1 cellular context compared by ENCODE assay signal in the genomic region with DNA sequence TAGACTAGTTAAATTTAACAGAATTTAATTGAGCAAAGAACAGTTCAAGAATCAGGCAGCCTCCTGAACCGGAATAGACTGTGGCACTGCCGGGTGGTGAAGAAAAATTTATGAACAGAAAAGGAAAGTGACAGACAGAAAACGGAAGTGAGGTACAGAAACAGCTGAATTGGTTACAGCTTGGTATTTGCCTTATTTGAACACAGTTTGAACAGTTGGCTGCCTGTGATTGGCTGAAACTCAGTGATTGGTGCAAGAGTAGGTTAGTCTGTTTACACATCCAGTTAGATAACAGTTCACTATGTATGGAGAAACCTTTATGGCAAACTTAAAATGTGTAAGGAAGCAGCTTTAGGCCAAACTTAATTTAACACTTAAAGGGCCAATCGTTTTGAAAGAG.
TF ChIP-seq lines count a peak whose summit lies in the region.

No MANE protein-coding gene starts in this region.

TF ChIP-seq in K562, 482 proteins besides CTCF, POLR2A, EP300 and RAD21 (continued from another document):
- TF ChIP-seq NRF1 (conservative IDR thresholded peaks at IDR 0.05 in 1 of 2, IDR thresholded peaks at IDR 0.05 in 1 of 2) (no peak), ZNF146 (CRISPR knock-in tag; IDR thresholded peaks at IDR 0.05; ENCODE audit: unreplicated experiment) (no peak), MTF1 (CRISPR knock-in tag; IDR thresholded peaks at IDR 0.05; ENCODE audit: borderline replicate concordance) (no peak), ZNF124 (CRISPR knock-in tag; IDR thresholded peaks at IDR 0.05) (no peak), NBN (IDR thresholded peaks at IDR 0.05; ENCODE audit: low read depth) (no peak), ADNP (tag; IDR thresholded peaks at IDR 0.05) (no peak), PHF20 (IDR thresholded peaks at IDR 0.05; ENCODE audit: partially characterized antibody) (no peak)
